Comparison of ENCODE assay signal across 9 cellular contexts in the genomic region with DNA sequence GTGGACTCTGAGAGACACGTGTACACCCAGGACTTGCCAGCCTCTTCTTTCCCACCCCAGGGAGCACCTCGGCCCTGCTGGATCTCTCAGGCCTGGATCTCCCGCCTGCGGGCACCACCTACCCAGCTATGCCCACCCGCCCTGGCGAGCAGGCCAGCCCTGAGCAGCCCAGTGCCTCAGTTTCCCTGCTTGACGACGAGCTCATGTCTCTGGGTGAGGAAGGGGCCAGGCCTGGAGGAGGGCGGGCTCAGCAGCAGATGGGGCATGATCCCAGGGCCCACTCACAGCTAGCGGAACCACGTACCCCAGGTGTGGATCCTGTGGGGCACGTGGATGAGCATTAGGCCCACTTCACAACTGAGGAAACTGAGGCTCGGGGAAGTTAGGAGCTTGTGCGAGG. TPM values are rescaled to one million over a fixed set of nuclear protein-coding genes. Genes with fewer than 3 reads are reported as not detected.
DNase-seq lines count a peak whose midpoint lies in the region; ATAC-seq and TF ChIP-seq lines count a peak whose summit lies in the region.
"Had no signal": no experiment of that assay in that cellular context is flagged by ENCODE, and none has a peak within 500 bp of the region (broad histone marks: within the 10 kb centered on the region; RNA-seq: fewer than 3 reads in every experiment).

No MANE protein-coding gene starts in this region.

- no peak for ATAC-seq in heart right ventricle
- ATAC-seq in Right ventricle myocardium superior (ENCODE audit: poor library complexity), result no peak
- ATAC-seq in GM18873 (IDR thresholded peaks at IDR 0.05; ENCODE audit: low FRiP score, unreplicated experiment), result no peak

- no peak for TF ChIP-seq EP300 in ovary (IDR thresholded peaks at IDR 0.05)

- DNase-seq in heart right ventricle (no peak), Right ventricle myocardium superior (no peak), ovary (peak in 1 of 5 donors; percentile 59), uterus (peak in 1 of 2 donors; percentile 31), SW 1271 (lab: John Stamatoyannopoulos, UW) (no peak), NCI-H2171 treated with DMSO at 0.1 percent for 48 hours (lab: John Stamatoyannopoulos, UW) (no peak)

- H3K27ac Mint-ChIP-seq in dendritic cell treated with granulocyte-macrophage colony-stimulating factor and Interleukin-4, amounts not matched to agents 40 ng/mL and 50 ng/mL, for 4 days, result peak overlapping the region; percentile 59

- H3K4me3 Mint-ChIP-seq in dendritic cell treated with granulocyte-macrophage colony-stimulating factor and Interleukin-4, amounts not matched to agents 40 ng/mL and 50 ng/mL, for 4 days, result no peak overlapping the region

- TF ChIP-seq CTCF in heart right ventricle (IDR thresholded peaks at IDR 0.05) (no peak), ovary (IDR thresholded peaks at IDR 0.05) (no peak), uterus (IDR thresholded peaks at IDR 0.05) (no peak)

- peaks cover 55% of the 10 kb centered on the region for H3K4me1 Mint-ChIP-seq in dendritic cell treated with granulocyte-macrophage colony-stimulating factor and Interleukin-4, amounts not matched to agents 40 ng/mL and 50 ng/mL, for 4 days (ENCODE audit: low read depth)

- H3K4me1 ChIP-seq in heart right ventricle, result peaks cover 15 to 36% (median 29%) of the 10 kb centered on the region in 9 donors
- peaks cover 4% of the 10 kb centered on the region for H3K4me1 ChIP-seq in ovary (ENCODE audit: insufficient read depth)
- peaks cover 7 to 8% of the 10 kb centered on the region in 2 donors for H3K4me1 ChIP-seq in uterus

- H3K4me3 ChIP-seq in heart right ventricle (no peak overlapping the region), ovary (no peak overlapping the region), uterus (no peak overlapping the region)
- H3K4me3 ChIP-seq: mucosa of descending colon had no signal

- peaks cover 0 to 84% (median 17%) of the 10 kb centered on the region in 9 donors for H3K36me3 ChIP-seq in heart right ventricle
- H3K36me3 ChIP-seq in ovary, result no peaks in the 10 kb centered on the region
- H3K36me3 ChIP-seq in uterus, result no peaks in the 10 kb centered on the region

- no peak for TF ChIP-seq POLR2A in ovary (IDR thresholded peaks at IDR 0.05)
- TF ChIP-seq POLR2A in uterus (IDR thresholded peaks at IDR 0.05), result no peak

- intact Hi-C loops in heart right ventricle (cut with DNase I) (loop anchor here in 3 of 10 donors (5.0 to 10.0 kb wide), 3 partner anchors 57 to 239 kb away; no protein-coding TSS in a partner anchor), Right ventricle myocardium superior (cut with DNase I) (no loop called here), ovary (cut with DNase I) (loop anchor here in 1 of 4 donors (10.0 kb wide), 1 partner anchor 49 kb away; a partner anchor contains a TSS), uterus (cut with DNase I; ENCODE audit: low total_unique reads) (no loop called here)
- intact Hi-C loops in dendritic cell treated with granulocyte-macrophage colony-stimulating factor and Interleukin-4, amounts not matched to agents 40 ng/mL and 50 ng/mL, for 4 days (cut with micrococcal nuclease), result no loop called here

- H3K9me3 Mint-ChIP-seq in dendritic cell treated with granulocyte-macrophage colony-stimulating factor and Interleukin-4, amounts not matched to agents 40 ng/mL and 50 ng/mL, for 4 days, result no peaks in the 10 kb centered on the region

- peaks cover 96% of the 10 kb centered on the region for H3K36me3 Mint-ChIP-seq in dendritic cell treated with granulocyte-macrophage colony-stimulating factor and Interleukin-4, amounts not matched to agents 40 ng/mL and 50 ng/mL, for 4 days (ENCODE audit: low read depth)

- whole genome bisulfite sequencing in heart right ventricle, 2 donors, result 87 to 89% methylated on average over 14 of the region's 14 CpGs
- WGBS in ovary, 3 donors, result 76 to 81% (median 77%) methylated on average over 14 of the region's 14 CpGs

- H3K27ac ChIP-seq in heart right ventricle (peak overlapping the region in 9 of 10 donors; percentile 41 to 76 (median 69)), ovary (peak overlapping the region; percentile 23 to 47), uterus (peak overlapping the region; percentile 79 to 87)

- no peaks in the 10 kb centered on the region for H3K27me3 Mint-ChIP-seq in dendritic cell treated with granulocyte-macrophage colony-stimulating factor and Interleukin-4, amounts not matched to agents 40 ng/mL and 50 ng/mL, for 4 days

- H3K9me3 ChIP-seq in heart right ventricle (no peaks in the 10 kb centered on the region), ovary (no peaks in the 10 kb centered on the region), uterus (no peaks in the 10 kb centered on the region)
- H3K9me3 ChIP-seq: mucosa of descending colon had no signal

- no peaks in the 10 kb centered on the region for H3K27me3 ChIP-seq in heart right ventricle
- H3K27me3 ChIP-seq in ovary, result no peaks in the 10 kb centered on the region
- H3K27me3 ChIP-seq in uterus, result no peaks in the 10 kb centered on the region

RNA-seq across cellular contexts. Expression of a gene that starts 13.7 kb away (rescaled TPM):
- total RNA-seq in heart right ventricle (1 to 10 TPM in 8 of 10 donors, under 1 TPM in 2; 0.50 to 9.3 (median 2.7) TPM), Right ventricle myocardium superior (1.9 TPM), ovary (10 to 100 TPM in 4 of 7 donors, 1 to 10 TPM in 3; 2.0 to 13.3 (median 10.9) TPM), uterus (10 to 100 TPM in 3 of 4 donors, 1 to 10 TPM in 1; 7.4 to 26.2 (median 14.2) TPM)
- polyA plus RNA-seq in heart right ventricle (1 to 10 TPM; 1.4 to 1.5 TPM), ovary (1 to 10 TPM; 4.5 to 5.5 TPM)

RNA-seq across cellular contexts. Expression of a gene that starts 17.1 kb away (rescaled TPM):
- 10 to 100 TPM; 22.9 to 32.6 (median 25.4) TPM for total RNA-seq in heart right ventricle
- 10 to 100 TPM; 31.0 to 39.7 TPM for polyA plus RNA-seq in heart right ventricle
- total RNA-seq in Right ventricle myocardium superior, result 22.3 TPM
- total RNA-seq in ovary, result 10 to 100 TPM; 36.8 to 64.7 (median 49.6) TPM
- 10 to 100 TPM; 24.1 to 41.9 TPM for polyA plus RNA-seq in ovary
- 10 to 100 TPM; 16.7 to 78.0 (median 35.3) TPM for total RNA-seq in uterus

RNA-seq across cellular contexts. Expression of a gene that starts 32.8 kb away (rescaled TPM):
- total RNA-seq in heart right ventricle (10 to 100 TPM; 16.6 to 29.9 (median 21.2) TPM), Right ventricle myocardium superior (17.6 TPM), ovary (10 to 100 TPM in 6 of 7 donors, 1 to 10 TPM in 1; 9.1 to 15.9 (median 12.7) TPM), uterus (10 to 100 TPM in 1 of 4 donors, 1 to 10 TPM in 2, under 1 TPM in 1; 0.88 to 10.7 (median 3.7) TPM)
- polyA plus RNA-seq in heart right ventricle (10 to 100 TPM in 1 of 2 donors, 1 to 10 TPM in 1; 5.3 to 26.9 TPM), ovary (10 to 100 TPM in 1 of 2 donors, 1 to 10 TPM in 1; 8.1 to 13.3 TPM)

RNA-seq across cellular contexts. Expression of a gene that starts 45.9 kb away (rescaled TPM):
- 1 to 10 TPM in 1 of 10 donors, under 1 TPM in 2, not detected in 7; 0.53 to 6.5 (median 0.61) TPM for total RNA-seq in heart right ventricle
- not detected for polyA plus RNA-seq in heart right ventricle
- not detected for total RNA-seq in Right ventricle myocardium superior
- total RNA-seq in ovary, result 1 to 10 TPM in 2 of 7 donors, not detected in 5; 1.7 to 2.6 TPM
- 1 to 10 TPM in 1 of 2 donors, under 1 TPM in 1; 0.35 to 2.6 TPM for polyA plus RNA-seq in ovary
- not detected for total RNA-seq in uterus

RNA-seq across cellular contexts. Expression of a gene that starts 49.7 kb away (rescaled TPM):
- total RNA-seq in heart right ventricle (1,000 to 10,000 TPM in 2 of 10 donors, 100 to 1,000 TPM in 8; 651 to 1,550 (median 786) TPM), Right ventricle myocardium superior (1,068 TPM), ovary (1,000 to 10,000 TPM in 5 of 7 donors, 100 to 1,000 TPM in 2; 819 to 1,819 (median 1,125) TPM), uterus (1,000 to 10,000 TPM; 1,421 to 3,100 (median 2,146) TPM)
- polyA plus RNA-seq in heart right ventricle (1,000 to 10,000 TPM; 1,777 to 4,200 TPM), ovary (1,000 to 10,000 TPM in 1 of 2 donors, 100 to 1,000 TPM in 1; 331 to 1,399 TPM)
